ENCODE assay signal across 11 cellular contexts in the genomic region with DNA sequence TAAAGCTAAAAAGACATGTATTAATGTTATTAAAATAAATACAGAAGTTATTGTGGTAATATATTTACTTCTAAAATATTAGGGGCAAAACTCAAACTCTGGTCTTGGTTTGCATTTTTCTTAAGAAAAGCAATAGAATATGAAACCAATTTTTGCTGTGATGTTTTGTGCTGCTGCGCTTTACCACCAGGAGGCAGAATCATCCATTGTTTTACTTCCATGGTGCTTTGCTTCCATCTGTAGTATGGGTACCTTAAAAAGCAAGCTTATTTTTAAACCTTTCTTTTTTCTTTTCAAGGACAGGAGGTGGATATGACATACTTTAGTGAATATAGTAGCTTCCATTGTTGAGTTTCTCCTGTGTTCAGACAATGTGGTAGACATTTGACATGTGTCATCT. TPM values are rescaled to one million over a fixed set of nuclear protein-coding genes. Genes with fewer than 3 reads are reported as not detected.
DNase-seq lines count a peak whose midpoint lies in the region; ATAC-seq and TF ChIP-seq lines count a peak whose summit lies in the region.
"Had no signal": no experiment of that assay in that cellular context is flagged by ENCODE, and none has a peak within 500 bp of the region (broad histone marks: within the 10 kb centered on the region; RNA-seq: fewer than 3 reads in every experiment).

No MANE protein-coding gene starts in this region.

- DNase-seq in BE2C (no peak), OCI-M1 (lab: John Stamatoyannopoulos, UW) (peak; percentile 34), fibroblast of pulmonary artery (ENCODE audit: low read depth) (peak; percentile 6), T-cell (no peak), NCI-H2107 treated with DMSO at 0.1 percent for 48 hours (lab: John Stamatoyannopoulos, UW; ENCODE audit: unreplicated experiment) (no peak)
- DNase-seq in NK-92 treated with Interleukin-12 subunit alpha and Interleukin-12 subunit beta, amount 100 ng/mL, for 24 hours (lab: John Stamatoyannopoulos, UW), result no peak
- DNase-seq in activated CD4-positive, CD25-positive, alpha-beta regulatory T cell treated with anti-CD3 and anti-CD28 coated beads, Interleukin-2, amount 50 U/mL, for 72 hours, result no peak
- DNase-seq: GOT3 had no signal

- POLR2A ChIA-PET in T-cell (lab: Charles Lee), result interaction anchor here in 1 of 2 donors (0.7 kb wide), 1 partner anchor 52 kb away, joined by 3 read pairs; no protein-coding TSS in a partner anchor

- no peaks in the 10 kb centered on the region for H3K9me3 Mint-ChIP-seq in T-cell
- H3K9me3 Mint-ChIP-seq: central memory CD8-positive, alpha-beta T cell had no signal

- no peak overlapping the region for H3K4me3 ChIP-seq in BE2C (ENCODE audit: low read depth, low read length)
- H3K4me3 ChIP-seq in fibroblast of pulmonary artery (replicated peaks; ENCODE audit: low read depth, low read length), result no peak overlapping the region

- H3K36me3 ChIP-seq in BE2C, result no peaks in the 10 kb centered on the region
- H3K36me3 ChIP-seq: neutrophil had no signal

- H3K27me3 ChIP-seq in BE2C, result no peaks in the 10 kb centered on the region

- peaks cover 24% of the 10 kb centered on the region for H3K4me1 ChIP-seq in BE2C

- H3K36me3 Mint-ChIP-seq in T-cell, result no peaks in the 10 kb centered on the region

- H3K27ac Mint-ChIP-seq in T-cell, result no peak overlapping the region

- CTCF ChIA-PET in T-cell (lab: Charles Lee), result no interaction called here

- no peaks in the 10 kb centered on the region for H3K9me3 ChIP-seq in BE2C
- H3K9me3 ChIP-seq: neutrophil had no signal

- H3K4me3 Mint-ChIP-seq in T-cell, result no peak overlapping the region
- H3K4me3 Mint-ChIP-seq: central memory CD8-positive, alpha-beta T cell had no signal

- no peak for ATAC-seq in T-cell (replicated peaks in 1 of 4)

- no peaks in the 10 kb centered on the region for H3K4me1 Mint-ChIP-seq in T-cell
- H3K4me1 Mint-ChIP-seq: central memory CD8-positive, alpha-beta T cell had no signal

- peaks cover 16 to 32% of the 10 kb centered on the region in 2 donors for H3K27me3 Mint-ChIP-seq in T-cell

- TF ChIP-seq CTCF in BE2C (IDR thresholded peaks at IDR 0.05; ENCODE audit: low read depth, low read length) (peak; percentile 66), GM12872 (IDR thresholded peaks at IDR 0.05; ENCODE audit: insufficient read depth, low read depth, low read length) (peak; percentile 73), fibroblast of pulmonary artery (IDR thresholded peaks at IDR 0.05; ENCODE audit: low read length, missing control alignments) (peak; percentile 37)

RNA-seq across cellular contexts. Expression of gene MRPL3, which starts 46.6 kb away (rescaled TPM):
- 135 TPM for polyA plus RNA-seq in BE2C (2012; ENCODE audit: insufficient read depth, insufficient read length, low read depth)
- 10 to 100 TPM; 36.1 to 50.2 (median 42.0) TPM for total RNA-seq in T-cell

Comparison
In these comparisons a context has a peak if more than half of its experiments do, and no peak if none do; other contexts are left out.
1. DNase-seq: peak in OCI-M1 (single experiment) and fibroblast of pulmonary artery (single experiment); none in BE2C (single experiment), NK-92 treated with Interleukin-12 subunit alpha and Interleukin-12 subunit beta, amount 100 ng/mL, for 24 hours (single experiment), activated CD4-positive, CD25-positive, alpha-beta regulatory T cell treated with anti-CD3 and anti-CD28 coated beads, Interleukin-2, amount 50 U/mL, for 72 hours (single experiment), T-cell (0 of 34) and NCI-H2107 treated with DMSO at 0.1 percent for 48 hours (single experiment).
2. Peak in every context shown above with its lines, with median percentiles within 50 percentile points of each other: CTCF ChIP-seq.